Comparison of ENCODE assay signal across 22 cellular contexts in genomic region chr4:89253935-89254334, GRCh38. TPM values are rescaled to one million over a fixed set of nuclear protein-coding genes. Genes with fewer than 3 reads are reported as not detected.
A peak's percentile ranks its signal among the peaks of the same experiment; 100 is the strongest.
DNase-seq lines count a peak whose midpoint lies in the region; ATAC-seq, FAIRE-seq and TF ChIP-seq lines count a peak whose summit lies in the region.
"Had no signal": no experiment of that assay in that cellular context is flagged by ENCODE, and none has a peak within 500 bp of the region (broad histone marks: within the 10 kb centered on the region; RNA-seq: fewer than 3 reads in every experiment).

No MANE protein-coding gene starts in this region.

- ATAC-seq in activated CD8-positive, alpha-beta T cell treated with anti-CD3 and anti-CD28 coated beads for 36 hours, result no peak
- ATAC-seq in activated CD8-positive, alpha-beta T cell treated with anti-CD3 and anti-CD28 coated beads, Interleukin-2, amount 10 ng/mL, durations not matched to agents 7 days and 5 days, result no peak
- ATAC-seq in effector memory CD8-positive, alpha-beta T cell (replicated peaks), result no peak
- ATAC-seq in natural killer cell (no peak), GM21447 (IDR thresholded peaks at IDR 0.05; ENCODE audit: unreplicated experiment) (no peak), HG03439 (IDR thresholded peaks at IDR 0.05; ENCODE audit: unreplicated experiment) (no peak)
- ATAC-seq: A549, Right ventricle myocardium inferior had no signal

- no peak overlapping the region for H3K27ac ChIP-seq in HEK293 (ENCODE audit: extremely low read depth, low read depth, low read length)
- H3K27ac ChIP-seq: A549 had no signal

- peaks cover 56% of the 10 kb centered on the region for H3K4me1 Mint-ChIP-seq in activated CD8-positive, alpha-beta T cell treated with anti-CD3 and anti-CD28 coated beads for 36 hours (ENCODE audit: low read depth)
- H3K4me1 Mint-ChIP-seq in activated CD8-positive, alpha-beta T cell treated with anti-CD3 and anti-CD28 coated beads, Interleukin-2, amount 10 ng/mL, durations not matched to agents 7 days and 5 days (ENCODE audit: low read depth), result peaks cover 59% of the 10 kb centered on the region
- H3K4me1 Mint-ChIP-seq in effector memory CD8-positive, alpha-beta T cell (ENCODE audit: low read depth in 2 of 2), result peaks cover 60 to 75% of the 10 kb centered on the region in 2 donors
- H3K4me1 Mint-ChIP-seq in natural killer cell, result peaks cover 47 to 58% of the 10 kb centered on the region in 2 donors
- H3K4me1 Mint-ChIP-seq: IgD-negative memory B cell had no signal

- POLR2A ChIA-PET in activated CD8-positive, alpha-beta T cell treated with anti-CD3 and anti-CD28 coated beads for 36 hours (lab: Charles Lee), result no interaction called here
- POLR2A ChIA-PET in activated CD8-positive, alpha-beta T cell treated with anti-CD3 and anti-CD28 coated beads, Interleukin-2, amount 10 ng/mL, durations not matched to agents 7 days and 5 days (lab: Charles Lee), result no interaction called here
- POLR2A ChIA-PET in HEK293 (lab: Yijun Ruan, JAX), result no interaction called here

- DNase-seq in activated CD8-positive, alpha-beta T cell treated with anti-CD3 and anti-CD28 coated beads for 36 hours, result no peak
- DNase-seq in activated CD8-positive, alpha-beta T cell treated with anti-CD3 and anti-CD28 coated beads, Interleukin-2, amount 10 ng/mL, durations not matched to agents 7 days and 5 days, result no peak
- no peak for DNase-seq in effector memory CD8-positive, alpha-beta T cell
- DNase-seq in natural killer cell (no peak), GM12891 (ENCODE audit: insufficient read length, low spot score) (no peak)
- DNase-seq: C1 segment of cervical spinal cord, Caco-2, DMS153, EL, Kasumi-1, NCI-H1105, NCI-H187, NCI-H226, NCI-H524 treated with DMSO at 0.1 percent for 48 hours had no signal

- no peak for TF ChIP-seq CTCF in activated CD8-positive, alpha-beta T cell treated with anti-CD3 and anti-CD28 coated beads for 36 hours (IDR thresholded peaks at IDR 0.05)
- TF ChIP-seq CTCF in HEK293 (tag by site-specific recombination; IDR thresholded peaks at IDR 0.05), result no peak
- no peak for TF ChIP-seq CTCF in natural killer cell (IDR thresholded peaks at IDR 0.05)

- no peaks in the 10 kb centered on the region for H3K4me1 ChIP-seq in HEK293 (ENCODE audit: control insufficient read depth, insufficient read depth, low read length)
- H3K4me1 ChIP-seq: Caco-2 had no signal

- no peak overlapping the region for H3K4me3 ChIP-seq in HEK293 (ENCODE audit: low read depth, low read length)
- H3K4me3 ChIP-seq: A549 had no signal

- FAIRE-seq in GM12891 (lab: Jason Lieb, UNC), result no peak
- FAIRE-seq: A549, H1, HTR-8/SVneo had no signal

- peaks cover 0 to 9% of the 10 kb centered on the region in 2 experiments; a peak in 1 of 3 replicates for H3K36me3 ChIP-seq in HEK293 (ENCODE audit: control insufficient read depth in 2 of 2, insufficient read depth in 1 of 2, low read length in 2 of 2)

- H3K9me3 Mint-ChIP-seq in activated CD8-positive, alpha-beta T cell treated with anti-CD3 and anti-CD28 coated beads for 36 hours, result peaks cover 3% of the 10 kb centered on the region
- no peaks in the 10 kb centered on the region for H3K9me3 Mint-ChIP-seq in activated CD8-positive, alpha-beta T cell treated with anti-CD3 and anti-CD28 coated beads, Interleukin-2, amount 10 ng/mL, durations not matched to agents 7 days and 5 days (ENCODE audit: insufficient read depth)
- no peaks in the 10 kb centered on the region for H3K9me3 Mint-ChIP-seq in effector memory CD8-positive, alpha-beta T cell
- peaks cover 0 to 2% of the 10 kb centered on the region in 2 donors for H3K9me3 Mint-ChIP-seq in natural killer cell
- H3K9me3 Mint-ChIP-seq: IgD-negative memory B cell had no signal

- H3K27me3 Mint-ChIP-seq in activated CD8-positive, alpha-beta T cell treated with anti-CD3 and anti-CD28 coated beads for 36 hours, result no peaks in the 10 kb centered on the region
- H3K27me3 Mint-ChIP-seq in activated CD8-positive, alpha-beta T cell treated with anti-CD3 and anti-CD28 coated beads, Interleukin-2, amount 10 ng/mL, durations not matched to agents 7 days and 5 days (ENCODE audit: low read depth), result no peaks in the 10 kb centered on the region
- no peaks in the 10 kb centered on the region for H3K27me3 Mint-ChIP-seq in effector memory CD8-positive, alpha-beta T cell
- H3K27me3 Mint-ChIP-seq in natural killer cell (ENCODE audit: low read depth in 2 of 2), result no peaks in the 10 kb centered on the region
- H3K27me3 Mint-ChIP-seq: IgD-negative memory B cell had no signal

- intact Hi-C loops in activated CD8-positive, alpha-beta T cell treated with anti-CD3 and anti-CD28 coated beads for 36 hours (cut with micrococcal nuclease), result no loop called here
- intact Hi-C loops in natural killer cell (cut with micrococcal nuclease), result loop anchor here (2.0 to 10.0 kb wide), 2 partner anchors 45 to 181 kb away; no protein-coding TSS in a partner anchor

- H3K9me3 ChIP-seq in HEK293 (ENCODE audit: control insufficient read depth, insufficient read depth, low read depth, low read length), result no peaks in the 10 kb centered on the region
- H3K9me3 ChIP-seq: Caco-2 had no signal

- no peak overlapping the region for H3K4me3 Mint-ChIP-seq in activated CD8-positive, alpha-beta T cell treated with anti-CD3 and anti-CD28 coated beads for 36 hours
- H3K4me3 Mint-ChIP-seq in activated CD8-positive, alpha-beta T cell treated with anti-CD3 and anti-CD28 coated beads, Interleukin-2, amount 10 ng/mL, durations not matched to agents 7 days and 5 days, result no peak overlapping the region
- no peak overlapping the region for H3K4me3 Mint-ChIP-seq in effector memory CD8-positive, alpha-beta T cell
- H3K4me3 Mint-ChIP-seq in natural killer cell, result peak overlapping the region; percentile 7
- H3K4me3 Mint-ChIP-seq: IgD-negative memory B cell had no signal

- H3K36me3 Mint-ChIP-seq in activated CD8-positive, alpha-beta T cell treated with anti-CD3 and anti-CD28 coated beads for 36 hours (ENCODE audit: low read depth), result peaks cover 16% of the 10 kb centered on the region
- H3K36me3 Mint-ChIP-seq in activated CD8-positive, alpha-beta T cell treated with anti-CD3 and anti-CD28 coated beads, Interleukin-2, amount 10 ng/mL, durations not matched to agents 7 days and 5 days (ENCODE audit: low read depth), result peaks cover 53% of the 10 kb centered on the region
- H3K36me3 Mint-ChIP-seq in effector memory CD8-positive, alpha-beta T cell (ENCODE audit: insufficient read depth), result peaks cover 23% of the 10 kb centered on the region
- H3K36me3 Mint-ChIP-seq in natural killer cell, result no peaks in the 10 kb centered on the region

- no peak for TF ChIP-seq POLR2A in GM12891 (IDR thresholded peaks at IDR 0.05; ENCODE audit: low read depth, low read length)

- CTCF ChIA-PET in activated CD8-positive, alpha-beta T cell treated with anti-CD3 and anti-CD28 coated beads for 36 hours (lab: Charles Lee), result interaction anchor here (1.0 to 3.3 kb wide), 12 partner anchors 10 to 206 kb away, joined by 3 to 28 read pairs (median 4); no protein-coding TSS in a partner anchor
- CTCF ChIA-PET in activated CD8-positive, alpha-beta T cell treated with anti-CD3 and anti-CD28 coated beads, Interleukin-2, amount 10 ng/mL, durations not matched to agents 7 days and 5 days (lab: Charles Lee), result interaction anchor here (0.7 to 3.8 kb wide), 9 partner anchors 10 to 181 kb away, joined by 3 to 17 read pairs (median 5); partner anchors contain the start of gene GPRIN3
- CTCF ChIA-PET in HEK293 (lab: Yijun Ruan, JAX), result interaction anchor here (0.6 to 1.9 kb wide), 3 partner anchors 28 to 175 kb away, joined by 3 to 7 read pairs (median 4); no protein-coding TSS in a partner anchor

- H3K27ac Mint-ChIP-seq in activated CD8-positive, alpha-beta T cell treated with anti-CD3 and anti-CD28 coated beads for 36 hours, result peak overlapping the region; percentile 27
- no peak overlapping the region for H3K27ac Mint-ChIP-seq in activated CD8-positive, alpha-beta T cell treated with anti-CD3 and anti-CD28 coated beads, Interleukin-2, amount 10 ng/mL, durations not matched to agents 7 days and 5 days
- peak overlapping the region; percentile 80 to 93 for H3K27ac Mint-ChIP-seq in effector memory CD8-positive, alpha-beta T cell
- H3K27ac Mint-ChIP-seq in natural killer cell, result no peak overlapping the region
- H3K27ac Mint-ChIP-seq: IgD-negative memory B cell had no signal

TF ChIP-seq in HEK293, 187 proteins besides CTCF, POLR2A, EP300 and RAD21:
- TF ChIP-seq ZBTB1 (tag by site-specific recombination; IDR thresholded peaks at IDR 0.05), result no peak
- no peak for TF ChIP-seq ZNF214 (tag by site-specific recombination; IDR thresholded peaks at IDR 0.05; ENCODE audit: borderline replicate concordance)
- TF ChIP-seq KLF8 (tag by site-specific recombination; IDR thresholded peaks at IDR 0.05), result no peak
- TF ChIP-seq SCRT2 (tag by site-specific recombination; IDR thresholded peaks at IDR 0.05), result 0 out of 2 replicates have a peak, but pooled peaks have one; percentile 18
- no peak for TF ChIP-seq ZNF585B (tag by site-specific recombination; IDR thresholded peaks at IDR 0.05)
- no peak for TF ChIP-seq ZNF37A (tag by site-specific recombination; IDR thresholded peaks at IDR 0.05)
- TF ChIP-seq SCRT1 (tag by site-specific recombination; IDR thresholded peaks at IDR 0.05; ENCODE audit: borderline replicate concordance), result no peak

TF ChIP-seq in GM12891, 5 proteins besides CTCF, POLR2A, EP300 and RAD21:
- TF ChIP-seq POU2F2 (IDR thresholded peaks at IDR 0.05; ENCODE audit: low read depth, low read length) (no peak), TAF1 (IDR thresholded peaks at IDR 0.05; ENCODE audit: low read depth, low read length) (no peak), POLR2AphosphoS5 (IDR thresholded peaks at IDR 0.05; ENCODE audit: low read depth, low read length) (no peak), PAX5 (IDR thresholded peaks at IDR 0.05; ENCODE audit: insufficient read depth, low read length, severe bottlenecking) (no peak), SPI1 (IDR thresholded peaks at IDR 0.05; ENCODE audit: low read depth, low read length) (no peak)
TF ChIP-seq in GM12891: peak in this region for 0.

RNA-seq across cellular contexts. Expression of gene GPRIN3, which starts 53.7 kb away (rescaled TPM):
- total RNA-seq in activated CD8-positive, alpha-beta T cell treated with anti-CD3 and anti-CD28 coated beads for 36 hours, result 10 to 100 TPM; 10.6 to 11.8 TPM
- 10 to 100 TPM; 40.6 to 40.8 TPM for total RNA-seq in activated CD8-positive, alpha-beta T cell treated with anti-CD3 and anti-CD28 coated beads, Interleukin-2, amount 10 ng/mL, durations not matched to agents 7 days and 5 days
- 10 to 100 TPM; 48.3 to 50.7 (median 48.5) TPM for total RNA-seq in natural killer cell
- under 0.01 TPM for polyA plus RNA-seq in GM12891 (2012; ENCODE audit: low read depth, missing spikeins)

Comparison
In these comparisons a context has a peak if more than half of its experiments do, and no peak if none do; other contexts are left out.
1. H3K27ac Mint-ChIP-seq: peak in activated CD8-positive, alpha-beta T cell treated with anti-CD3 and anti-CD28 coated beads for 36 hours (single experiment) and effector memory CD8-positive, alpha-beta T cell (2 of 2); none in activated CD8-positive, alpha-beta T cell treated with anti-CD3 and anti-CD28 coated beads, Interleukin-2, amount 10 ng/mL, durations not matched to agents 7 days and 5 days (single experiment) and natural killer cell (0 of 2).